In the genomic region with DNA sequence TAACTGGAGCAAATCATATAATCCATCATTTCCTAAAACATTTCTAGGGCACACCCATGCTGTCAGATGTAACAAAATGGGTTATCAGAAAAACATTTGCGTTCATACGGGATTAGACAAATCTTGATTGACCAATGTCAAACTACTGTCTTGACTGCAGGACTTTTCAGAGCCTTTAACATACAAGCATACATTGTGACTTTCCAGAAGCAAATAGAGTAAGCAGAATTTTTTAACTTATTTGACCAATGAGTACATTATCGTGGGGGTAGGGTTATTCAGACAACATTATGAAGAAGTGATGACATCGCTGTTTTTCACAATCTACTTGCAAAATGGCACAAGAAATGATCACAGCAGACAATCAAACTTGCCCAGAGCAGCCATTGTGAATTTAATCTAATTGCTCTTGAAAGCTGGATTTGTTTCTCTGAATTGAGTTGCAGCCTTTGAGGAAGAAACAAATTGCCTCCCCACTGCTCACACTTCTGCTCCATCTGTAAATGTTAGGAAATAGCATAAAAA, we compare ENCODE assay signal across 32 cellular contexts.
"Had no signal": no experiment of that assay in that cellular context is flagged by ENCODE, and none has a peak within 500 bp of the region (broad histone marks: within the 10 kb centered on the region; RNA-seq: fewer than 3 reads in every experiment).

No MANE protein-coding gene starts in this region.

- FAIRE-seq: bronchial epithelial cell, TTC549 had no signal

- H3K9me3 ChIP-seq: ascending aorta had no signal

- ATAC-seq: activated CD4-positive, alpha-beta T cell treated with anti-CD3 and anti-CD28 coated beads for 36 hours; activated CD4-positive, CD25-positive, alpha-beta regulatory T cell treated with anti-CD3 and anti-CD28 coated beads, Interleukin-2, amount 50 U/mL, for 24 hours; activated CD8-positive, alpha-beta memory T cell treated with anti-CD3 and anti-CD28 coated beads, Interleukin-2, amount 10 ng/mL, durations not matched to agents 7 days and 5 days; activated CD8-positive, alpha-beta T cell treated with anti-CD3 and anti-CD28 coated beads, Interleukin-2, amount 10 ng/mL, durations not matched to agents 7 days and 5 days; activated naive CD8-positive, alpha-beta T cell treated with anti-CD3 and anti-CD28 coated beads, Interleukin-2, amount 50 U/mL, for 24 hours had no signal

- H3K4me3 ChIP-seq: ascending aorta, cardiac muscle cell had no signal

- H3K36me3 ChIP-seq: ascending aorta, cardiac muscle cell had no signal

- DNase-seq: activated B cell treated with CpG ODN at 0.5 μM for 24 hours; activated CD4-positive, alpha-beta memory T cell treated with anti-CD3 and anti-CD28 coated beads, Interleukin-2, amount 10 ng/mL, durations not matched to agents 7 days and 5 days; activated CD4-positive, alpha-beta T cell treated with anti-CD3 and anti-CD28 coated beads for 1 hour; activated CD4-positive, alpha-beta T cell treated with anti-CD3 and anti-CD28 coated beads for 36 hours; activated CD4-positive, alpha-beta T cell treated with anti-CD3 and anti-CD28 coated beads for 48 hours; activated CD4-positive, alpha-beta T cell treated with anti-CD3 and anti-CD28 coated beads, Interleukin-2, amount 10 ng/mL, durations not matched to agents 7 days and 5 days; activated CD4-positive, alpha-beta T cell treated with anti-CD3 and anti-CD28 coated beads, Interleukin-2, amount 50 U/mL, for 48 hours; activated CD8-positive, alpha-beta memory T cell treated with anti-CD3 and anti-CD28 coated beads for 24 hours; activated CD8-positive, alpha-beta memory T cell treated with anti-CD3 and anti-CD28 coated beads, Interleukin-2, amount 10 ng/mL, durations not matched to agents 7 days and 5 days; activated CD8-positive, alpha-beta memory T cell treated with anti-CD3 and anti-CD28 coated beads, Interleukin-2, amount 50 U/mL, for 48 hours; activated CD8-positive, alpha-beta T cell treated with anti-CD3 and anti-CD28 coated beads, Interleukin-2, amount 10 ng/mL, durations not matched to agents 7 days and 5 days; activated effector memory CD4-positive, alpha-beta T cell treated with Interleukin-2 at 50 U/mL for 16 hours; activated gamma-delta T cell; activated naive CD4-positive, alpha-beta T cell treated with anti-CD3 and anti-CD28 coated beads, Interleukin-2, amount 50 U/mL, for 16 hours; activated naive CD4-positive, alpha-beta T cell treated with Interleukin-2 at 50 U/mL for 16 hours; activated naive CD8-positive, alpha-beta T cell treated with anti-CD3 and anti-CD28 coated beads, Interleukin-2, amount 10 ng/mL, durations not matched to agents 7 days and 5 days; activated naive CD8-positive, alpha-beta T cell treated with anti-CD3 and anti-CD28 coated beads, Interleukin-2, amount 50 U/mL, for 24 hours; activated T-cell treated with anti-CD3 and anti-CD28 coated beads, Interleukin-2, amount 50 U/mL, for 24 hours; activated T-cell treated with anti-CD3 and anti-CD28 coated beads, Interleukin-2, amount 50 U/mL, for 48 hours; amygdala; anterior cingulate cortex; caudate nucleus; cerebellar nuclear complex; T-helper 1 cell; T-helper 2 cell; T-helper 9 cell had no signal

- H3K27ac ChIP-seq: ascending aorta, cardiac muscle cell, VCaP had no signal

- H3K27me3 ChIP-seq: ascending aorta, cardiac muscle cell had no signal
